Comparison of ENCODE assay signal across 9 cellular contexts in the genomic region with DNA sequence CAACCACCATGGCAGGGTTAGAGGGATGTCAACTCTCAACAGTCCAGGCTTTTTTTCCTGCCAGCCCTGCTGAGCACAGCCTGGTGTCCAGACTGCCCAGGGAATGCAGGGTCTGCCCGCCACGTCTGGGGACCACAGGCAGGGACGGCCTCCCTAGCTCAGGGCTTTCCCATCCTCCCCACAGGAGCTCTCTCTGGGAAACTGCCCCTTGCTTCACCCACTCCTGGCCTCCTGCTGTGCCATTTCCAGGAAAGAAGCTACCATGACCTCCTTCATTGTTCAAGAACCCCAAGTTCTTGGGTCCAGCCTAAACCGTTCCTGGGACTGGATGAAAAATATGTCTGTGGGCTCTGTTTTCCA. TPM values are rescaled to one million over a fixed set of nuclear protein-coding genes. Genes with fewer than 3 reads are reported as not detected.
DNase-seq lines count a peak whose midpoint lies in the region; ATAC-seq and TF ChIP-seq lines count a peak whose summit lies in the region.
"Had no signal": no experiment of that assay in that cellular context is flagged by ENCODE, and none has a peak within 500 bp of the region (broad histone marks: within the 10 kb centered on the region; RNA-seq: fewer than 3 reads in every experiment).

No MANE protein-coding gene starts in this region.

- H3K27ac ChIP-seq in SJCRH30, result peak overlapping the region; percentile 23; the same call in 1 of the 2 replicates
- H3K27ac ChIP-seq in skin epidermis, result peak overlapping the region in 16 of 21 experiments; percentile 13 to 94 (median 76)
- no peak overlapping the region for H3K27ac ChIP-seq in testis

- H3K9me3 ChIP-seq in SJCRH30 (replicated peaks) (no peaks in the 10 kb centered on the region), iPS-15b (ENCODE audit: control insufficient read depth, insufficient read depth, low read length) (no peaks in the 10 kb centered on the region), testis (no peaks in the 10 kb centered on the region)

- 88 to 93% methylated on average over 4 of the region's 4 CpGs for WGBS in testis, 2 donors

- H3K9ac ChIP-seq in iPS-15b (ENCODE audit: low read depth, low read length), result peak overlapping the region; percentile 83

- no peak for TF ChIP-seq POLR2A in testis (IDR thresholded peaks at IDR 0.05)

- H3K36me3 ChIP-seq in H7 (replicated peaks; ENCODE audit: control insufficient read depth, insufficient read depth, low read length) (no peaks in the 10 kb centered on the region; the same call in 1 of the 2 replicates), SJCRH30 (no peaks in the 10 kb centered on the region), iPS-15b (ENCODE audit: control insufficient read depth, insufficient read depth, low read length) (peaks cover 9% of the 10 kb centered on the region), testis (ENCODE audit: low read depth, missing control alignments) (no peaks in the 10 kb centered on the region)

- H3K4me3 ChIP-seq in H7 (ENCODE audit: insufficient read depth, low read depth, low read length), result peak overlapping the region; percentile 30; the same call in 1 of the 2 replicates
- no peak overlapping the region for H3K4me3 ChIP-seq in SJCRH30
- peak overlapping the region; percentile 60 for H3K4me3 ChIP-seq in iPS-15b (ENCODE audit: low read depth, low read length)
- H3K4me3 ChIP-seq in skin epidermis, result peak overlapping the region in 1 of 7 experiments; percentile 15
- no peak overlapping the region for H3K4me3 ChIP-seq in testis

- TF ChIP-seq CTCF in testis (IDR thresholded peaks at IDR 0.05), result no peak

- ATAC-seq in left lobe of liver, result no peak

- H3K4me1 ChIP-seq in SJCRH30, result peaks cover 23% of the 10 kb centered on the region
- peaks cover 11% of the 10 kb centered on the region for H3K4me1 ChIP-seq in iPS-15b (ENCODE audit: control insufficient read depth, insufficient read depth, low read length)
- H3K4me1 ChIP-seq in testis, result peaks cover 14% of the 10 kb centered on the region

- intact Hi-C loops in testis (cut with DNase I; ENCODE audit: low total_unique reads), result no loop called here

- H3K27me3 ChIP-seq in H7 (ENCODE audit: control insufficient read depth, insufficient read depth, low read length) (no peaks in the 10 kb centered on the region), SJCRH30 (no peaks in the 10 kb centered on the region), iPS-15b (ENCODE audit: control insufficient read depth, insufficient read depth, low read length) (no peaks in the 10 kb centered on the region), testis (no peaks in the 10 kb centered on the region)

- DNase-seq in H7 (peak; percentile 48), SJCRH30 (no peak), epidermal melanocyte (ENCODE audit: insufficient read length, low spot score) (no peak), left lobe of liver (ENCODE audit: low spot score) (no peak), testis (no peak)
- no peak for DNase-seq in activated CD4-positive, alpha-beta T cell treated with anti-CD3 and anti-CD28 coated beads, Interleukin-2, amount 50 U/mL, for 4 hours
- DNase-seq: activated CD4-positive, alpha-beta T cell treated with anti-CD3 and anti-CD28 coated beads, Interleukin-2, amount 50 U/mL, for 48 hours had no signal

RNA-seq across cellular contexts. Expression of a gene that starts 4.8 kb away (rescaled TPM):
- 28.5 and 41.7 TPM in 2 replicates for total RNA-seq in H7 (2014; rRNA removed; shearing (Covaris generic))
- not detected in 2 replicates for total RNA-seq in SJCRH30 (2014; rRNA removed; shearing (Covaris generic))
- total RNA-seq in left lobe of liver (6.8 TPM), testis (10 to 100 TPM; 22.7 to 43.1 TPM)
- polyA plus RNA-seq in testis (ENCODE audit: insufficient read depth, low read depth, low replicate concordance), result 14.6 TPM

RNA-seq across cellular contexts. Expression of a gene that starts 13.4 kb away (rescaled TPM):
- total RNA-seq in H7 (2014; rRNA removed; shearing (Covaris generic)), result 2.5 and 3.6 TPM in 2 replicates
- 14.7 and 16.5 TPM in 2 replicates for total RNA-seq in SJCRH30 (2014; rRNA removed; shearing (Covaris generic))
- total RNA-seq in left lobe of liver (106 TPM), testis (100 to 1,000 TPM in 1 of 2 donors, 10 to 100 TPM in 1; 81.3 to 112 TPM)
- 36.6 TPM for polyA plus RNA-seq in testis (ENCODE audit: insufficient read depth, low read depth, low replicate concordance)

RNA-seq across cellular contexts. Expression of a gene that starts 28.7 kb away (rescaled TPM):
- total RNA-seq in H7 (2014; rRNA removed; shearing (Covaris generic)), result 83.5 and 84.6 TPM in 2 replicates
- total RNA-seq in SJCRH30 (2014; rRNA removed; shearing (Covaris generic)), result 34.3 and 40.2 TPM in 2 replicates
- total RNA-seq in left lobe of liver (76.0 TPM), testis (100 to 1,000 TPM in 1 of 2 donors, 10 to 100 TPM in 1; 94.6 to 106 TPM)
- polyA plus RNA-seq in testis (ENCODE audit: insufficient read depth, low read depth, low replicate concordance), result 59.8 TPM

Comparison
In these comparisons a context has a peak if more than half of its experiments do, and no peak if none do; other contexts are left out.
1. H3K4me3 ChIP-seq: peak in H7 (single experiment) and iPS-15b (single experiment); none in SJCRH30 (single experiment) and testis (0 of 2).
2. H3K27ac ChIP-seq: peak in SJCRH30 (single experiment) and skin epidermis (16 of 21); none in testis (0 of 2).